10 cellular contexts compared by ENCODE assay signal in the genomic region with DNA sequence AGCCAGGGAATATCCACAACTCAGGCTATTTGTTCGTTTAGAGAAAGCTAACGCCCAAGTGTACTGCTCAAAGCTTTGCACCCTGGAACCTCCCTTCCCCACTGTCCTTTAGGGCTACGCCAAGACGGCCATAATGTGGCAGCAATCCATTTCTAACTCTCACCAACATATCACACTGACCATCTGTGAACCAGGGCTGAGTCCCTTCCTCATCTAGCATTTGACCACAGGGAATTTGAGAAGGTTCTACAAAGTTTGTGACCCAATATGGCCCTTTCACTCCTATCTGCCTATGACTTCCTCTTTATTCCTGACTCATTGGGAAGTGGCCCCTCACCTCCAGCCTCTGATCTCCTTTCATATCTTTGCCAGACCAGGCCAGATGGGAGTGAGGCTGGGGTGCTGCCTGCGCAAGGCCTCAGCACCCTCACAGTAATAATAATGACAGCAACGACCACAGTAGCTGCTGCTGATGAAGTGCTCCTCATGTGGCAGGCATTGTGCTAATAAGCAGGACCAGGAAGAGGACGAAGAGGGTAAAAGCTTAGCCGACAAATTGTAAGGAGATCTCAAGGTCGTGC. TPM values are rescaled to one million over a fixed set of nuclear protein-coding genes. Genes with fewer than 3 reads are reported as not detected.
"Had no signal": no experiment of that assay in that cellular context is flagged by ENCODE, and none has a peak within 500 bp of the region (broad histone marks: within the 10 kb centered on the region; RNA-seq: fewer than 3 reads in every experiment).

No MANE protein-coding gene starts in this region.

- H3K4me3 ChIP-seq: thyroid gland had no signal

- H3K27ac ChIP-seq: adrenal gland, lower lobe of right lung, skin epidermis, thyroid gland, vagina had no signal

- H3K27ac Mint-ChIP-seq: activated naive CD4-positive, alpha-beta T cell treated with anti-CD3 and anti-CD28 coated beads for 36 hours; WTC11 had no signal

- H3K27me3 ChIP-seq: adrenal gland, thyroid gland, vagina had no signal

- H3K36me3 Mint-ChIP-seq: brain; naive thymus-derived CD4-positive, alpha-beta T cell; WTC11 had no signal

- H3K36me3 ChIP-seq: adrenal gland, lower lobe of right lung, thyroid gland, vagina had no signal

- H3K9me3 ChIP-seq: adrenal gland, lower lobe of right lung, thyroid gland, vagina had no signal

- H3K9me3 Mint-ChIP-seq: activated naive CD4-positive, alpha-beta T cell treated with anti-CD3 and anti-CD28 coated beads for 36 hours; activated T-helper 1 cell treated with anti-CD3 and anti-CD28 coated beads, Interleukin-12 subunit alpha, Interleukin-12 subunit beta, Interleukin-2, Interleukin-4 antibody, amounts not matched to agents 30 ng/mL and 10 ng/mL and 1 ng/mL, durations not matched to agents 14 hours and 24 hours and 36 hours; brain; naive thymus-derived CD4-positive, alpha-beta T cell; WTC11 had no signal

RNA-seq across cellular contexts. Expression of a gene that starts 9.3 kb away (rescaled TPM):
- polyA plus RNA-seq: naive thymus-derived CD4-positive, alpha-beta T cell had no signal
